Comparison of ENCODE assay signal across 2 cellular contexts in the genomic region with DNA sequence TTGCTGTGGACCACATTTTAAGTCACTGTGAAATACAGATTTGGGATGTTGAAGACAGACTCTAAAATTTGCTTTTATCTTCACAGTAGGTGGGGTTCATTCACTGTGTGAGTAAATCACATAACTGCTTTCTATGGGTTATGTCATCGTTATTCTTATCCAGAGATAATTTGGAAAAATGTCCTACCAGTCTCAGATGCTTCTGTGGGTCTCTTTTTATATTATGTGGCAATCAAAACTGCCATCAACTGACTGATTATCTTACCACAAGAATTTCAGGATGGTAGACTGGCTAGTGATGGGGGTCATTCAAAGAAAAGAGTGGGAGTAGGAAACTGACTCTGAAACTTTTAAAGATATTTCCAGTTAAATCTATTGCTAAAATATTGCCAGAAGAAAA.
TF ChIP-seq lines count a peak whose summit lies in the region.

No MANE protein-coding gene starts in this region.

TF ChIP-seq in IMR-90, 13 proteins besides CTCF, POLR2A, EP300 and RAD21:
- TF ChIP-seq RFX5 (IDR thresholded peaks at IDR 0.05; ENCODE audit: low read depth, low read length) (no peak), CEBPB (IDR thresholded peaks at IDR 0.05; ENCODE audit: low read depth, low read length) (0 out of 2 replicates have a peak, but pooled peaks have one; percentile 17)

TF ChIP-seq in neural cell, 6 proteins besides CTCF, POLR2A, EP300 and RAD21:
- TF ChIP-seq TAF1 (IDR thresholded peaks at IDR 0.05; ENCODE audit: low read depth): no peak
- no peak for TF ChIP-seq EZH2 (IDR thresholded peaks at IDR 0.05; ENCODE audit: borderline replicate concordance, insufficient read depth, low read length, poor library complexity, severe bottlenecking)
- TF ChIP-seq POLR2AphosphoS5 (IDR thresholded peaks at IDR 0.05): no peak
- no peak for TF ChIP-seq SMC3 (conservative IDR thresholded peaks at IDR 0.05; ENCODE audit: poor library complexity)
- no peak for TF ChIP-seq MXI1 (conservative IDR thresholded peaks at IDR 0.05; ENCODE audit: poor library complexity, severe bottlenecking)
- TF ChIP-seq, protein P1, sequence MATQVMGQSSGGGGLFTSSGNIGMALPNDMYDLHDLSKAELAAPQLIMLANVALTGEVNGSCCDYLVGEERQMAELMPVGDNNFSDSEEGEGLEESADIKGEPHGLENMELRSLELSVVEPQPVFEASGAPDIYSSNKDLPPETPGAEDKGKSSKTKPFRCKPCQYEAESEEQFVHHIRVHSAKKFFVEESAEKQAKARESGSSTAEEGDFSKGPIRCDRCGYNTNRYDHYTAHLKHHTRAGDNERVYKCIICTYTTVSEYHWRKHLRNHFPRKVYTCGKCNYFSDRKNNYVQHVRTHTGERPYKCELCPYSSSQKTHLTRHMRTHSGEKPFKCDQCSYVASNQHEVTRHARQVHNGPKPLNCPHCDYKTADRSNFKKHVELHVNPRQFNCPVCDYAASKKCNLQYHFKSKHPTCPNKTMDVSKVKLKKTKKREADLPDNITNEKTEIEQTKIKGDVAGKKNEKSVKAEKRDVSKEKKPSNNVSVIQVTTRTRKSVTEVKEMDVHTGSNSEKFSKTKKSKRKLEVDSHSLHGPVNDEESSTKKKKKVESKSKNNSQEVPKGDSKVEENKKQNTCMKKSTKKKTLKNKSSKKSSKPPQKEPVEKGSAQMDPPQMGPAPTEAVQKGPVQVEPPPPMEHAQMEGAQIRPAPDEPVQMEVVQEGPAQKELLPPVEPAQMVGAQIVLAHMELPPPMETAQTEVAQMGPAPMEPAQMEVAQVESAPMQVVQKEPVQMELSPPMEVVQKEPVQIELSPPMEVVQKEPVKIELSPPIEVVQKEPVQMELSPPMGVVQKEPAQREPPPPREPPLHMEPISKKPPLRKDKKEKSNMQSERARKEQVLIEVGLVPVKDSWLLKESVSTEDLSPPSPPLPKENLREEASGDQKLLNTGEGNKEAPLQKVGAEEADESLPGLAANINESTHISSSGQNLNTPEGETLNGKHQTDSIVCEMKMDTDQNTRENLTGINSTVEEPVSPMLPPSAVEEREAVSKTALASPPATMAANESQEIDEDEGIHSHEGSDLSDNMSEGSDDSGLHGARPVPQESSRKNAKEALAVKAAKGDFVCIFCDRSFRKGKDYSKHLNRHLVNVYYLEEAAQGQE (IDR thresholded peaks at IDR 0.05; ENCODE audit: borderline replicate concordance): no peak
